20 cellular contexts compared by ENCODE assay signal in genomic region chr13:64997438-64997837, GRCh38.
DNase-seq lines count a peak whose midpoint lies in the region; ATAC-seq and TF ChIP-seq lines count a peak whose summit lies in the region.
"Had no signal": no experiment of that assay in that cellular context is flagged by ENCODE, and none has a peak within 500 bp of the region (broad histone marks: within the 10 kb centered on the region; RNA-seq: fewer than 3 reads in every experiment).

No MANE protein-coding gene starts in this region.

- H3K9me3 Mint-ChIP-seq in glutamatergic neuron (ENCODE audit: unreplicated experiment), result no peaks in the 10 kb centered on the region
- peaks cover 7% of the 10 kb centered on the region for H3K9me3 Mint-ChIP-seq in type B pancreatic cell

- H3K27ac Mint-ChIP-seq in glutamatergic neuron (ENCODE audit: unreplicated experiment), result no peak overlapping the region
- H3K27ac Mint-ChIP-seq in type B pancreatic cell, result no peak overlapping the region

- intact Hi-C loops in mammary epithelial cell (cut with micrococcal nuclease) (no loop called here), breast epithelium (cut with DNase I; ENCODE audit: low total_unique reads) (no loop called here), lower lobe of right lung (cut with DNase I) (no loop called here)

- H3K9ac ChIP-seq in mammary epithelial cell (ENCODE audit: insufficient read depth, low read length), result no peak overlapping the region

- WGBS in mammary epithelial cell (ENCODE audit: low coverage, missing lambda C conversion rate), result 4% methylated on average over 4 of the region's 5 CpGs

- in situ Hi-C loops in mammary epithelial cell (cut with MboI; ENCODE audit: low sequenced_read_pairs in 2 of 2), result no loop called here

- H3K36me3 ChIP-seq in mammary epithelial cell (ENCODE audit: insufficient read depth, low read length), result no peaks in the 10 kb centered on the region
- H3K36me3 ChIP-seq in breast epithelium, result no peaks in the 10 kb centered on the region
- H3K36me3 ChIP-seq in RWPE2 (ENCODE audit: low read depth), result no peaks in the 10 kb centered on the region
- no peaks in the 10 kb centered on the region for H3K36me3 ChIP-seq in lower lobe of right lung

- no peaks in the 10 kb centered on the region for H3K36me3 Mint-ChIP-seq in glutamatergic neuron (ENCODE audit: unreplicated experiment)
- no peaks in the 10 kb centered on the region for H3K36me3 Mint-ChIP-seq in type B pancreatic cell

- CTCF ChIA-PET in mammary epithelial cell (lab: Charles Lee; ENCODE audit: low non-redundant PET), result no interaction called here

- TF ChIP-seq CTCF in mammary epithelial cell (conservative IDR thresholded peaks at IDR 0.05 in 1 of 2, IDR thresholded peaks at IDR 0.05 in 1 of 2; ENCODE audit: extremely low read depth in 1 of 2, insufficient read depth in 1 of 2, low read depth in 1 of 2, low read length in 2 of 2) (peak; percentile 23 to 28), breast epithelium (IDR thresholded peaks at IDR 0.05) (no peak), RWPE2 (IDR thresholded peaks at IDR 0.05; ENCODE audit: poor library complexity, severe bottlenecking) (peak; percentile 36), glutamatergic neuron (IDR thresholded peaks at IDR 0.05; ENCODE audit: partially characterized antibody, unreplicated experiment) (peak; percentile 34), type B pancreatic cell (conservative IDR thresholded peaks at IDR 0.05) (peak; percentile 47), lower lobe of right lung (IDR thresholded peaks at IDR 0.05) (no peak)

- DNase-seq in mammary epithelial cell, result no peak
- no peak for DNase-seq in breast epithelium (ENCODE audit: low spot score in 2 of 2)
- no peak for DNase-seq in RWPE2 (ENCODE audit: low spot score)
- DNase-seq in glutamatergic neuron, result no peak
- no peak for DNase-seq in type B pancreatic cell (ENCODE audit: extremely low spot score, unreplicated experiment)
- DNase-seq in glomerular visceral epithelial cell (ENCODE audit: extremely low spot score), result no peak
- no peak for DNase-seq in lower lobe of right lung
- DNase-seq in stimulated activated CD8-positive, alpha-beta memory T cell treated with anti-CD3 and anti-CD28 coated beads, Interleukin-4, amount 100 ng/mL, for 48 hours, result no peak
- DNase-seq: AML-193, DMS53, GDM1, KBM-7, NCI-H1105, NCI-H2081, NCI-H2171, NCI-H526, OCI-M1, SHP77 had no signal

- no peak overlapping the region for H3K4me3 ChIP-seq in mammary epithelial cell (replicated peaks in 1 of 3; ENCODE audit: insufficient read depth in 1 of 3, low read depth in 2 of 3, low read length in 3 of 3)
- no peak overlapping the region for H3K4me3 ChIP-seq in breast epithelium
- no peak overlapping the region for H3K4me3 ChIP-seq in RWPE2 (ENCODE audit: severe bottlenecking)
- H3K4me3 ChIP-seq in lower lobe of right lung, result no peak overlapping the region
- H3K4me3 ChIP-seq: SK-N-MC had no signal

- H3K27me3 Mint-ChIP-seq in glutamatergic neuron (ENCODE audit: unreplicated experiment) (no peaks in the 10 kb centered on the region), type B pancreatic cell (no peaks in the 10 kb centered on the region)

- H3K4me2 ChIP-seq in mammary epithelial cell (ENCODE audit: insufficient read depth, low read depth, low read length), result no peak overlapping the region

- BruUV-seq in mammary epithelial cell (replicated peaks; lab: Mats Ljungman, UMichigan), result no TSS peak

- H3K4me1 Mint-ChIP-seq in glutamatergic neuron (ENCODE audit: low read depth, unreplicated experiment) (no peaks in the 10 kb centered on the region), type B pancreatic cell (ENCODE audit: unreplicated experiment) (no peaks in the 10 kb centered on the region)

- H3K27me3 ChIP-seq in mammary epithelial cell (ENCODE audit: insufficient read depth, low read length) (no peaks in the 10 kb centered on the region), breast epithelium (no peaks in the 10 kb centered on the region), RWPE2 (ENCODE audit: insufficient read depth, poor library complexity, severe bottlenecking) (no peaks in the 10 kb centered on the region), lower lobe of right lung (ENCODE audit: low read depth) (no peaks in the 10 kb centered on the region)

- dilution Hi-C loops in mammary epithelial cell (cut with HindIII; ENCODE audit: low sequenced_read_pairs), result no loop called here

- no peaks in the 10 kb centered on the region for H4K20me1 ChIP-seq in mammary epithelial cell (ENCODE audit: insufficient read depth, low read length)

- H3K4me3 Mint-ChIP-seq in glutamatergic neuron (ENCODE audit: unreplicated experiment), result no peak overlapping the region
- H3K4me3 Mint-ChIP-seq in type B pancreatic cell, result no peak overlapping the region

- no peak overlapping the region for H2AFZ ChIP-seq in mammary epithelial cell (ENCODE audit: low read depth, low read length)

- H3K79me2 ChIP-seq in mammary epithelial cell (ENCODE audit: insufficient read depth, low read length), result no peaks in the 10 kb centered on the region

- no peak for TF ChIP-seq POLR2A in breast epithelium (IDR thresholded peaks at IDR 0.05)

- ATAC-seq in RWPE2 (ENCODE audit: low read depth) (no peak), lower lobe of right lung (no peak)

- no peaks in the 10 kb centered on the region for H3K4me1 ChIP-seq in mammary epithelial cell (ENCODE audit: insufficient read depth, low read length)
- H3K4me1 ChIP-seq in breast epithelium, result no peaks in the 10 kb centered on the region
- no peaks in the 10 kb centered on the region for H3K4me1 ChIP-seq in RWPE2 (ENCODE audit: insufficient read depth, poor library complexity, severe bottlenecking)
- no peaks in the 10 kb centered on the region for H3K4me1 ChIP-seq in lower lobe of right lung

- H3K27ac ChIP-seq in mammary epithelial cell (ENCODE audit: insufficient read depth, low read depth, low read length) (no peak overlapping the region), breast epithelium (no peak overlapping the region), RWPE2 (ENCODE audit: poor library complexity, severe bottlenecking) (no peak overlapping the region), lower lobe of right lung (no peak overlapping the region)
- H3K27ac ChIP-seq: 22Rv1, SK-N-MC had no signal

- no peaks in the 10 kb centered on the region for H3K9me3 ChIP-seq in mammary epithelial cell (replicated peaks; ENCODE audit: insufficient read depth, low read length)
- no peaks in the 10 kb centered on the region for H3K9me3 ChIP-seq in breast epithelium
- no peaks in the 10 kb centered on the region for H3K9me3 ChIP-seq in RWPE2 (ENCODE audit: severe bottlenecking)
- H3K9me3 ChIP-seq in lower lobe of right lung, result no peaks in the 10 kb centered on the region

Comparison
In these comparisons a context has a peak if more than half of its experiments do, and no peak if none do; other contexts are left out.
1. CTCF ChIP-seq: peak in mammary epithelial cell (2 of 2), RWPE2 (single experiment), glutamatergic neuron (single experiment) and type B pancreatic cell (single experiment); none in breast epithelium (0 of 3) and lower lobe of right lung (single experiment).